In genomic region chr11:94546886-94547285, GRCh38 we compare ENCODE assay signal across 8 cellular contexts. TPM values are rescaled to one million over a fixed set of nuclear protein-coding genes. Genes with fewer than 3 reads are reported as not detected.
DNase-seq lines count a peak whose midpoint lies in the region; ATAC-seq and TF ChIP-seq lines count a peak whose summit lies in the region.

No MANE protein-coding gene starts in this region.

- H3K27ac Mint-ChIP-seq in Caco-2 (ENCODE audit: unreplicated experiment), result no peak overlapping the region
- H3K27ac Mint-ChIP-seq in activated naive CD8-positive, alpha-beta T cell treated with anti-CD3 and anti-CD28 coated beads for 36 hours, result no peak overlapping the region

- peaks cover 37% of the 10 kb centered on the region for H3K4me1 Mint-ChIP-seq in Caco-2 (ENCODE audit: low read depth, unreplicated experiment)
- peaks cover 45% of the 10 kb centered on the region for H3K4me1 Mint-ChIP-seq in activated naive CD8-positive, alpha-beta T cell treated with anti-CD3 and anti-CD28 coated beads for 36 hours

- POLR2A ChIA-PET in Caco-2 (lab: Charles Lee), result interaction anchor here (0.7 kb wide), 1 partner anchor 40 kb away, joined by 3 read pairs; no protein-coding TSS in a partner anchor

- peak in 1 of 2 experiments; percentile 15 for TF ChIP-seq CTCF in Caco-2 (IDR thresholded peaks at IDR 0.05; ENCODE audit: insufficient read depth in 1 of 2, low read depth in 1 of 2, low read length in 1 of 2, severe bottlenecking in 1 of 2, unreplicated experiment in 1 of 2)
- TF ChIP-seq CTCF in right atrium auricular region (IDR thresholded peaks at IDR 0.05), result no peak

- no peaks in the 10 kb centered on the region for H3K27me3 ChIP-seq in Caco-2 (replicated peaks; ENCODE audit: control insufficient read depth, insufficient read depth, low read length)
- peaks cover 46% of the 10 kb centered on the region for H3K27me3 ChIP-seq in HUES64 (ENCODE audit: insufficient read depth, low read length)
- H3K27me3 ChIP-seq in mucosa of rectum (ENCODE audit: control insufficient read depth in 2 of 2, insufficient read depth in 2 of 2, low read length in 2 of 2), result no peaks in the 10 kb centered on the region
- no peaks in the 10 kb centered on the region for H3K27me3 ChIP-seq in right atrium auricular region

- CTCF ChIA-PET in Caco-2 (lab: Charles Lee), result interaction anchor here (1.2 kb wide), 1 partner anchor 40 kb away, joined by 4 read pairs; no protein-coding TSS in a partner anchor

- BruUV-seq in Caco-2 (replicated peaks; lab: Mats Ljungman, UMichigan), result no TSS peak

- no peaks in the 10 kb centered on the region for H3K9me3 Mint-ChIP-seq in Caco-2 (ENCODE audit: unreplicated experiment)
- H3K9me3 Mint-ChIP-seq in activated naive CD8-positive, alpha-beta T cell treated with anti-CD3 and anti-CD28 coated beads for 36 hours, result no peaks in the 10 kb centered on the region

- H3K36me3 Mint-ChIP-seq in Caco-2 (ENCODE audit: insufficient read depth, unreplicated experiment), result peaks cover 24% of the 10 kb centered on the region
- H3K36me3 Mint-ChIP-seq in activated naive CD8-positive, alpha-beta T cell treated with anti-CD3 and anti-CD28 coated beads for 36 hours, result peaks cover 18% of the 10 kb centered on the region

- DNase-seq in Caco-2 (peak; percentile 29 to 56), NCI-H146 treated with DMSO at 0.1 percent for 48 hours (lab: John Stamatoyannopoulos, UW; ENCODE audit: unreplicated experiment) (no peak), right atrium auricular region (ENCODE audit: low spot score) (no peak)
- no peak for DNase-seq in activated naive CD8-positive, alpha-beta T cell treated with anti-CD3 and anti-CD28 coated beads for 36 hours

- H3K4me1 ChIP-seq in Caco-2 (peaks cover 32% of the 10 kb centered on the region), HUES64 (ENCODE audit: insufficient read depth, low read length) (peaks cover 13% of the 10 kb centered on the region), mucosa of rectum (ENCODE audit: control insufficient read depth in 2 of 2, insufficient read depth in 2 of 2, low read length in 2 of 2) (peaks cover 33 to 35% of the 10 kb centered on the region in 2 donors), right atrium auricular region (peaks cover 0 to 49% of the 10 kb centered on the region in 2 donors)

- H3K27me3 Mint-ChIP-seq in Caco-2 (ENCODE audit: insufficient read depth, unreplicated experiment), result no peaks in the 10 kb centered on the region
- no peaks in the 10 kb centered on the region for H3K27me3 Mint-ChIP-seq in activated naive CD8-positive, alpha-beta T cell treated with anti-CD3 and anti-CD28 coated beads for 36 hours

- H3K4me3 Mint-ChIP-seq in Caco-2 (ENCODE audit: unreplicated experiment), result peak overlapping the region; percentile 86
- H3K4me3 Mint-ChIP-seq in activated naive CD8-positive, alpha-beta T cell treated with anti-CD3 and anti-CD28 coated beads for 36 hours, result peak overlapping the region; percentile 49

- 90% methylated on average over 1 of the region's 1 CpG for WGBS in HUES64

- no peak for ATAC-seq in GM18517 (IDR thresholded peaks at IDR 0.05; ENCODE audit: unreplicated experiment)
- ATAC-seq in HG02571 (IDR thresholded peaks at IDR 0.05; ENCODE audit: unreplicated experiment), result no peak

- H3K27ac ChIP-seq in HUES64 (ENCODE audit: low read depth, low read length) (no peak overlapping the region), mucosa of rectum (ENCODE audit: low read depth in 2 of 2, low read length in 2 of 2) (peak overlapping the region in 1 of 2 donors; percentile 5), right atrium auricular region (no peak overlapping the region)

- H3K9me3 ChIP-seq in Caco-2, result no peaks in the 10 kb centered on the region
- no peaks in the 10 kb centered on the region for H3K9me3 ChIP-seq in HUES64 (ENCODE audit: insufficient read depth, low read depth, low read length)
- no peaks in the 10 kb centered on the region for H3K9me3 ChIP-seq in mucosa of rectum (ENCODE audit: control insufficient read depth in 2 of 2, low read length in 2 of 2)
- no peaks in the 10 kb centered on the region for H3K9me3 ChIP-seq in right atrium auricular region

- H3K36me3 ChIP-seq in Caco-2 (ENCODE audit: control insufficient read depth, insufficient read depth, low read length) (no peaks in the 10 kb centered on the region), HUES64 (ENCODE audit: insufficient read depth, low read length) (no peaks in the 10 kb centered on the region), mucosa of rectum (ENCODE audit: control insufficient read depth in 2 of 2, insufficient read depth in 2 of 2, low read length in 2 of 2) (peaks cover 0 to 3% of the 10 kb centered on the region in 2 donors), right atrium auricular region (no peaks in the 10 kb centered on the region)

- intact Hi-C loops in Caco-2 (cut with micrococcal nuclease; ENCODE audit: unreplicated experiment), result loop anchor here (1.0 to 5.0 kb wide), 4 partner anchors 14 to 220 kb away; partner anchors contain the start of gene AMOTL1

- no peak overlapping the region for H3K9ac ChIP-seq in HUES64 (ENCODE audit: low read depth, low read length)
- H3K9ac ChIP-seq in mucosa of rectum (ENCODE audit: low read depth in 1 of 2, low read length in 2 of 2), result peak overlapping the region; percentile 45 to 53

- 0 out of 2 replicates have a peak overlapping the region, but pooled peaks have one; percentile 6 for H3K4me3 ChIP-seq in Caco-2 (ENCODE audit: low read depth, low read length)
- 0 out of 2 replicates have a peak overlapping the region, but pooled peaks have one; percentile 5 for H3K4me3 ChIP-seq in HUES64 (ENCODE audit: low read length)
- H3K4me3 ChIP-seq in mucosa of rectum (ENCODE audit: low read length in 2 of 2), result peak overlapping the region; percentile 72 to 79
- peak overlapping the region in 1 of 2 donors; percentile 5 for H3K4me3 ChIP-seq in right atrium auricular region

RNA-seq across cellular contexts. Expression of gene FUT4, which starts 3.2 kb away (rescaled TPM):
- total RNA-seq in Caco-2 (2022) (24.5 and 25.0 TPM in 2 replicates), right atrium auricular region (1 to 10 TPM; 3.3 to 3.4 TPM)
- polyA plus RNA-seq in HUES64 (2013, experiment 1 of 2), result 2.1 TPM
- polyA plus RNA-seq in HUES64 (2013, experiment 2 of 2), result 2.2 TPM
- 1 to 10 TPM; 5.9 to 6.2 TPM for total RNA-seq in activated naive CD8-positive, alpha-beta T cell treated with anti-CD3 and anti-CD28 coated beads for 36 hours

RNA-seq across cellular contexts. Expression of gene PIWIL4, which starts 20.3 kb away (rescaled TPM):
- total RNA-seq in Caco-2 (2022) (3.4 and 3.6 TPM in 2 replicates), right atrium auricular region (1 to 10 TPM; 1.8 to 3.2 TPM)
- 0.10 TPM for polyA plus RNA-seq in HUES64 (2013, experiment 1 of 2)
- 0.70 TPM for polyA plus RNA-seq in HUES64 (2013, experiment 2 of 2)
- total RNA-seq in activated naive CD8-positive, alpha-beta T cell treated with anti-CD3 and anti-CD28 coated beads for 36 hours, result under 1 TPM; 0.16 to 0.21 TPM

RNA-seq across cellular contexts. Expression of gene C11orf97, which starts 34.6 kb away (rescaled TPM):
- total RNA-seq in Caco-2 (2022) (not detected in 2 replicates), right atrium auricular region (not detected)
- not detected for polyA plus RNA-seq in HUES64 (2013, experiment 1 of 2)
- not detected for polyA plus RNA-seq in HUES64 (2013, experiment 2 of 2)
- not detected for total RNA-seq in activated naive CD8-positive, alpha-beta T cell treated with anti-CD3 and anti-CD28 coated beads for 36 hours

RNA-seq across cellular contexts. Expression of gene ANKRD49, which starts 53.1 kb away (rescaled TPM):
- total RNA-seq in Caco-2 (2022), result 27.5 and 29.2 TPM in 2 replicates
- polyA plus RNA-seq in HUES64 (2013, experiment 1 of 2), result 9.2 TPM
- 13.5 TPM for polyA plus RNA-seq in HUES64 (2013, experiment 2 of 2)
- 10 to 100 TPM; 19.8 to 20.9 TPM for total RNA-seq in activated naive CD8-positive, alpha-beta T cell treated with anti-CD3 and anti-CD28 coated beads for 36 hours
- 1 to 10 TPM; 4.3 to 6.9 TPM for total RNA-seq in right atrium auricular region

RNA-seq across cellular contexts. Expression of gene MRE11, which starts 53.2 kb away (rescaled TPM):
- total RNA-seq in Caco-2 (2022) (64.8 and 80.0 TPM in 2 replicates), right atrium auricular region (1 to 10 TPM; 5.8 to 6.0 TPM)
- 20.3 TPM for polyA plus RNA-seq in HUES64 (2013, experiment 1 of 2)
- 21.8 TPM for polyA plus RNA-seq in HUES64 (2013, experiment 2 of 2)
- 10 to 100 TPM; 41.4 to 41.6 TPM for total RNA-seq in activated naive CD8-positive, alpha-beta T cell treated with anti-CD3 and anti-CD28 coated beads for 36 hours

Comparison
In these comparisons a context has a peak if more than half of its experiments do, and no peak if none do; other contexts are left out.
1. DNase-seq: peak in Caco-2 (2 of 2); none in activated naive CD8-positive, alpha-beta T cell treated with anti-CD3 and anti-CD28 coated beads for 36 hours (single experiment), NCI-H146 treated with DMSO at 0.1 percent for 48 hours (single experiment) and right atrium auricular region (single experiment).